8 cellular contexts compared by ENCODE assay signal in the genomic region with DNA sequence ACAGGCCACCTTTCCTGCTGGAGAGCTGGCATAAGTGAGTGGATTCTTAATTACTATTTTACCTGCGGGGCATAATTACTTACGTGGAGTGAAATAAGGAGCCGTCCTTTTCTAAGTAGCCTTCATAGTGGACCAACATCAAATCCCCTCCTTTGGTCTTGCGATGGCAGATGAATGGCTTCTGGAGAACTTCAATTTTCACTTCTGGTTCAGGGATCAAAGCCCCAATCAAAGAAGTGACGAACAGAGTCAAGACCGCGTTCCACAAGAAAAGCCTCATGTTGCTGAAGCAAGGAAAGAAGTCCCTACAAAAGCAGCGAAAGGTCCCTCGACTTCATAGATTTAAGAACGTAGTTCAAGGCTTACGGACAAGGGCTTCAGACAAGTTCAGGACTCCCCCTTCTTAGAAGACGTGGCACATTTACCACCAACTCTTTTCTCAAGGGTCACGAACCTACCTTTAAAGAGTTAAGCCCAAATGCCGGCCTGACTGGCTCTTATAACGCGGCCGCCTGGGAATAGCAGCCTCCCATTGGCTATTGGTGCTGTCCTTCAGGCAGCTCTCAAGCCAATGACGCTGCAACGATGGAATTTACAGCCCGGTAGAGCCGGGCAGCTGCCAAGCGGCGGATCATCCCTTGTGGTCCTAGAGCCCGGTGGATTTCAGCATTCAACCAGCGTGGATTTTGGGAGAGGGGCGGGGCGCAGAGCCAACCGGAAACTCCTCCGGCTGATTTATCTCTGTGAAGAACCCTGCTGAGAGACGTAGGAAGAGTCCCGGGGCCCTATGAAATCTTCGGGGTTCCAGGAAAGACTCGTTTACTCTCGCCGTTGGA.
DNase-seq lines count a peak whose midpoint lies in the region; ATAC-seq lines count a peak whose summit lies in the region.

Gene FKBP14, minus strand, starts transcription at position 474 of the 836 bp plus-strand sequence. Its CDS starts 194 bp downstream, at position 280.

- H3K9me3 Mint-ChIP-seq in central memory CD8-positive, alpha-beta T cell: no peaks in the 10 kb centered on the region

- DNase-seq in AG08396 (ENCODE audit: low spot score) (peak; percentile 96), NCI-H2227 (lab: John Stamatoyannopoulos, UW; ENCODE audit: unreplicated experiment) (peak; percentile 97), inferior parietal cortex (ENCODE audit: extremely low spot score) (peak; percentile 99), smooth muscle cell of the brain vasculature (ENCODE audit: low read depth, low spot score) (peak; percentile 99)
- peak; percentile 69 to 82 (median 78) for DNase-seq in activated CD4-positive, CD25-positive, alpha-beta regulatory T cell (lab: John Stamatoyannopoulos, UW)
- DNase-seq in central memory CD8-positive, alpha-beta T cell (ENCODE audit: low spot score in 2 of 2): peak; percentile 81 to 83

- no peak within 1 kb of the TSS for H3K4me3 Mint-ChIP-seq in central memory CD8-positive, alpha-beta T cell

- ATAC-seq in GM18909 (IDR thresholded peaks at IDR 0.05; ENCODE audit: poor library complexity, unreplicated experiment) (peak; percentile 77), HG03159 (IDR thresholded peaks at IDR 0.05; ENCODE audit: unreplicated experiment) (peak; percentile 77)
- peak; percentile 86 for ATAC-seq in central memory CD8-positive, alpha-beta T cell (replicated peaks; ENCODE audit: extremely low read depth, poor library complexity, severe bottlenecking)

- peak within 1 kb of the TSS; percentile 85 for H3K27ac Mint-ChIP-seq in central memory CD8-positive, alpha-beta T cell (ENCODE audit: low read depth)

- H3K36me3 Mint-ChIP-seq in central memory CD8-positive, alpha-beta T cell (ENCODE audit: insufficient read depth): peaks cover 8% of the 10 kb centered on the region

- no peaks in the 10 kb centered on the region for H3K27me3 Mint-ChIP-seq in central memory CD8-positive, alpha-beta T cell

- H3K4me1 Mint-ChIP-seq in central memory CD8-positive, alpha-beta T cell: peaks cover 36% of the 10 kb centered on the region

Comparison
In these comparisons a context has a peak if more than half of its experiments do, and no peak if none do; other contexts are left out.
1. Peak in every context shown above with its lines: DNase-seq and ATAC-seq.